ENCODE assay signal across 21 cellular contexts in the genomic region with DNA sequence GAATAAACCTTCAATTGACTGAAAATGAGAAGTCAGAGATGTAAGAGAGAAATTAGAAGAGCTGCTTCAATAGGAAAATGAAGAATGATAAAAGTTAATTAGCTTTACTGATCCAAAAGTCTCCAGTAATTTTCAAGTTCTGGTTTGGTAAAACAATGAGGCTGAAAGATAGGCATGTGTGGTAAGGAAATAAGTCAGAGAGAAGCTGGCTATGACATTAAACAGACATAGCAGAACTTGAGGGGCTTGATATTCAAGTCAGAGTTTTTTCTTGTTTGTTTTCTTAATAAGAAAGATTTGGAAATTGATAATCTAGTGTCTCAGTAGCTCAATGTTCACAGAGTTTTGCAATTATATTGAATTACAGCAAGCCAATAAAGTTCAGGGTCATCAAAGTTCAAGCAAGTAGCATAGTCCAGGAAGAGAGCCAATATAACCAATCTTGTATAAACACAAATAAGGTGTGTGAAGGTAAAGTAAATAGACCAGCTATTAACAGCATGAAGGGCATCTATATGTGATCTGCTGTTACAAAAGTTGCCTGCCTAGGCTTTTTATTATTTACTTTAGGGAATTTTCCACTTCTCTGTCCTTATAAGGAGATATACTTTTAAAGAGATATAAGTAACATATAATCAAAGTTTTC.
DNase-seq lines count a peak whose midpoint lies in the region; ATAC-seq and TF ChIP-seq lines count a peak whose summit lies in the region.
"Had no signal": no experiment of that assay in that cellular context is flagged by ENCODE, and none has a peak within 500 bp of the region (broad histone marks: within the 10 kb centered on the region; RNA-seq: fewer than 3 reads in every experiment).

No MANE protein-coding gene starts in this region.

- intact Hi-C loops in CD4-positive, alpha-beta T cell (cut with DNase I, micrococcal nuclease), result no loop called here

- no peak for TF ChIP-seq CTCF in type B pancreatic cell (conservative IDR thresholded peaks at IDR 0.05)
- TF ChIP-seq CTCF in CD4-positive, alpha-beta T cell (IDR thresholded peaks at IDR 0.05), result no peak

- peaks cover 3% of the 10 kb centered on the region for H3K36me3 Mint-ChIP-seq in type B pancreatic cell
- no peaks in the 10 kb centered on the region for H3K36me3 Mint-ChIP-seq in CD4-positive, alpha-beta T cell (ENCODE audit: low read depth)
- H3K36me3 Mint-ChIP-seq: activated naive CD8-positive, alpha-beta T cell treated with anti-CD3 and anti-CD28 coated beads, Interleukin-2, amount 10 ng/mL, durations not matched to agents 7 days and 5 days; brain had no signal

- peak overlapping the region; percentile 4 for H3K4me3 Mint-ChIP-seq in type B pancreatic cell
- H3K4me3 Mint-ChIP-seq in CD4-positive, alpha-beta T cell, result no peak overlapping the region
- H3K4me3 Mint-ChIP-seq: activated naive CD8-positive, alpha-beta T cell treated with anti-CD3 and anti-CD28 coated beads, Interleukin-2, amount 10 ng/mL, durations not matched to agents 7 days and 5 days; activated T-helper 17 cell treated with anti-CD3 and anti-CD28 coated beads, Interleukin-2, amount 50 U/mL, for 72 hours; B cell; brain; stimulated activated naive CD8-positive, alpha-beta T cell treated with anti-CD3 and anti-CD28 coated beads, Interleukin-15, amount 100 ng/mL, for 72 hours had no signal

- no peaks in the 10 kb centered on the region for H3K9me3 ChIP-seq in CD4-positive, alpha-beta T cell (ENCODE audit: control insufficient read depth, low read length)
- H3K9me3 ChIP-seq: upper lobe of left lung had no signal

- peak overlapping the region; percentile 5 for H3K27ac Mint-ChIP-seq in type B pancreatic cell
- no peak overlapping the region for H3K27ac Mint-ChIP-seq in CD4-positive, alpha-beta T cell
- H3K27ac Mint-ChIP-seq: activated naive CD8-positive, alpha-beta T cell treated with anti-CD3 and anti-CD28 coated beads, Interleukin-2, amount 10 ng/mL, durations not matched to agents 7 days and 5 days; activated T-helper 17 cell treated with anti-CD3 and anti-CD28 coated beads, Interleukin-2, amount 50 U/mL, for 72 hours; B cell; stimulated activated naive CD8-positive, alpha-beta T cell treated with anti-CD3 and anti-CD28 coated beads, Interleukin-15, amount 100 ng/mL, for 72 hours had no signal

- DNase-seq in NCI-H345 (lab: John Stamatoyannopoulos, UW) (peak; percentile 0), NCI-H345 treated with DMSO at 0.1 percent for 48 hours (lab: John Stamatoyannopoulos, UW; ENCODE audit: unreplicated experiment) (no peak), NCI-H510A (lab: John Stamatoyannopoulos, UW) (peak; percentile 47), left lobe of liver (ENCODE audit: low spot score) (no peak), type B pancreatic cell (ENCODE audit: extremely low spot score, unreplicated experiment) (no peak), erythroblast (lab: John Stamatoyannopoulos, UW) (no peak)
- no peak for DNase-seq in effector CD8-positive, alpha-beta T cell (lab: John Stamatoyannopoulos, UW)
- DNase-seq in CD4-positive, alpha-beta T cell, result no peak
- DNase-seq: activated CD4-positive, alpha-beta T cell treated with anti-CD3 and anti-CD28 coated beads for 4 hours; activated naive CD8-positive, alpha-beta T cell treated with anti-CD3 and anti-CD28 coated beads, Interleukin-2, amount 10 ng/mL, durations not matched to agents 7 days and 5 days; COR-L47; EL; H7; NCI-H146; stimulated activated CD4-positive, alpha-beta T cell treated with anti-CD3 and anti-CD28 coated beads, Interleukin-4, amount 100 ng/mL, for 4 hours; stimulated activated naive CD8-positive, alpha-beta T cell treated with anti-CD3 and anti-CD28 coated beads, Interleukin-15, amount 100 ng/mL, for 72 hours; upper lobe of left lung had no signal

- H3K9me3 Mint-ChIP-seq in type B pancreatic cell, result no peaks in the 10 kb centered on the region
- H3K9me3 Mint-ChIP-seq in CD4-positive, alpha-beta T cell, result peaks cover 9% of the 10 kb centered on the region
- H3K9me3 Mint-ChIP-seq: brain had no signal

- H3K27me3 ChIP-seq in CD4-positive, alpha-beta T cell (ENCODE audit: control insufficient read depth, insufficient read depth, low read length), result no peaks in the 10 kb centered on the region
- H3K27me3 ChIP-seq: upper lobe of left lung had no signal

- peaks cover 19% of the 10 kb centered on the region for H3K4me1 Mint-ChIP-seq in type B pancreatic cell (ENCODE audit: unreplicated experiment)
- H3K4me1 Mint-ChIP-seq in CD4-positive, alpha-beta T cell (ENCODE audit: low read depth), result no peaks in the 10 kb centered on the region
- H3K4me1 Mint-ChIP-seq: activated naive CD8-positive, alpha-beta T cell treated with anti-CD3 and anti-CD28 coated beads, Interleukin-2, amount 10 ng/mL, durations not matched to agents 7 days and 5 days; activated T-helper 17 cell treated with anti-CD3 and anti-CD28 coated beads, Interleukin-2, amount 50 U/mL, for 72 hours; B cell; brain; stimulated activated naive CD8-positive, alpha-beta T cell treated with anti-CD3 and anti-CD28 coated beads, Interleukin-15, amount 100 ng/mL, for 72 hours had no signal

- ATAC-seq in left lobe of liver, result peak; percentile 92
- ATAC-seq in CD4-positive, alpha-beta T cell (ENCODE audit: poor library complexity), result no peak
- ATAC-seq: activated T-helper 17 cell treated with anti-CD3 and anti-CD28 coated beads, Interleukin-2, amount 50 U/mL, for 72 hours; stimulated activated naive CD8-positive, alpha-beta T cell treated with anti-CD3 and anti-CD28 coated beads, Interleukin-15, amount 100 ng/mL, for 72 hours had no signal

- no peaks in the 10 kb centered on the region for H3K27me3 Mint-ChIP-seq in type B pancreatic cell
- H3K27me3 Mint-ChIP-seq in CD4-positive, alpha-beta T cell, result no peaks in the 10 kb centered on the region
- H3K27me3 Mint-ChIP-seq: activated naive CD8-positive, alpha-beta T cell treated with anti-CD3 and anti-CD28 coated beads, Interleukin-2, amount 10 ng/mL, durations not matched to agents 7 days and 5 days; activated T-helper 17 cell treated with anti-CD3 and anti-CD28 coated beads, Interleukin-2, amount 50 U/mL, for 72 hours; B cell; brain; stimulated activated naive CD8-positive, alpha-beta T cell treated with anti-CD3 and anti-CD28 coated beads, Interleukin-15, amount 100 ng/mL, for 72 hours had no signal

- POLR2A ChIA-PET in CD4-positive, alpha-beta T cell (lab: Charles Lee), result no interaction called here

- CTCF ChIA-PET in CD4-positive, alpha-beta T cell (lab: Charles Lee), result no interaction called here

- no peak overlapping the region for H3K27ac ChIP-seq in CD4-positive, alpha-beta T cell (ENCODE audit: low read depth, low read length)
- H3K27ac ChIP-seq: RWPE1, upper lobe of left lung had no signal

- TF ChIP-seq POLR2A in erythroblast (IDR thresholded peaks at IDR 0.05; ENCODE audit: low read length), result no peak

Comparison
In these comparisons a context has a peak if more than half of its experiments do, and no peak if none do; other contexts are left out.
1. DNase-seq: peak in NCI-H345 (single experiment) and NCI-H510A (single experiment); none in NCI-H345 treated with DMSO at 0.1 percent for 48 hours (single experiment), left lobe of liver (single experiment), type B pancreatic cell (single experiment), effector CD8-positive, alpha-beta T cell (single experiment), CD4-positive, alpha-beta T cell (0 of 10) and erythroblast (0 of 2).